22 cellular contexts compared by ENCODE assay signal in the genomic region with DNA sequence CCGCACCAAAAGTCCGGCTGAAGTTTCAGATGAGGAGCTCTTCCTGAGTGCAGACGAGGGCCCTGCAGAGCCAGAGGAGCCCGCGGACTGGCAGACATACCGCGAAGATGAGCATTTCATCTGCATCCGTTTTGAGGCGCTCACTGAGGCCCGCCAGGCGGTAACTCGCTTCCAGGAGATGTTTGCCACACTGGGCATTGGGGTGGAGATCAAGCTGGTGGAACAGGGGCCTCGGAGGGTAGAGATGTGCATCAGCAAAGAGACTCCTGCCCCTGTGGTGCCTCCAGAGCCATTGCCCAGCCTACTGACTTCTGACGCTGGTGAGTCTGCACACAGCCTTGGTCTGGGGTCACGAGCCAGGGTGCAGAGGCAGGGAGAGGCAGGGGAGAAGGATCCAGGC.
"Had no signal": no experiment of that assay in that cellular context is flagged by ENCODE, and none has a peak within 500 bp of the region (broad histone marks: within the 10 kb centered on the region; RNA-seq: fewer than 3 reads in every experiment).

No MANE protein-coding gene starts in this region.

- DNase-seq: activated CD4-positive, alpha-beta memory T cell treated with anti-CD3 and anti-CD28 coated beads for 36 hours; activated CD4-positive, alpha-beta T cell treated with anti-CD3 and anti-CD28 coated beads, Interleukin-2, amount 10 ng/mL, durations not matched to agents 7 days and 5 days; activated CD8-positive, alpha-beta memory T cell treated with anti-CD3 and anti-CD28 coated beads for 24 hours; activated gamma-delta T cell treated with Interleukin-2 at 50 U/mL for 16 hours; activated T-cell treated with anti-CD3 and anti-CD28 coated beads, Interleukin-2, amount 50 U/mL, for 72 hours; Karpas-422; MM.1S; NCI-H1105 treated with DMSO at 0.1 percent for 48 hours; NCI-H1436 treated with DMSO at 0.1 percent for 48 hours; NCI-H187; NCI-H2081; NCI-H510A treated with DMSO at 0.1 percent for 48 hours; NCI-H69; NK-92 treated with Interleukin-12 subunit alpha and Interleukin-12 subunit beta, amount 100 ng/mL, for 24 hours; OCI-M1; SHP77 treated with DMSO at 0.1 percent for 48 hours had no signal

- H3K9me3 ChIP-seq: body of pancreas had no signal

- H3K4me1 ChIP-seq: ascending aorta, body of pancreas had no signal

- H3K27ac ChIP-seq: ascending aorta, body of pancreas, RWPE1 had no signal

- H3K4me3 ChIP-seq: ascending aorta, body of pancreas, K562 had no signal

- H3K27me3 ChIP-seq: ascending aorta, body of pancreas had no signal

- ATAC-seq: activated T-cell treated with anti-CD3 and anti-CD28 coated beads, Interleukin-2, amount 50 U/mL, for 72 hours; body of pancreas; K562; Panc1; WTC11 had no signal
